Comparison of ENCODE assay signal across 2 cellular contexts in genomic region chr15:37823601-37824275, GRCh38.
TF ChIP-seq lines count a peak whose summit lies in the region.

No MANE protein-coding gene starts in this region.

TF ChIP-seq in GM23338, 12 proteins besides CTCF, POLR2A, EP300 and RAD21 (continued from another document):
- TF ChIP-seq REST (IDR thresholded peaks at IDR 0.05; ENCODE audit: unreplicated experiment) (no peak), EZH2phosphoT487 (IDR thresholded peaks at IDR 0.05; ENCODE audit: unreplicated experiment) (no peak)
TF ChIP-seq in GM23338: peak in this region for 0.

TF ChIP-seq in neural cell, 6 proteins besides CTCF, POLR2A, EP300 and RAD21 (continued from another document):
- no peak for TF ChIP-seq REST (IDR thresholded peaks at IDR 0.05; ENCODE audit: borderline replicate concordance)
- TF ChIP-seq TAF1 (IDR thresholded peaks at IDR 0.05; ENCODE audit: low read depth) = no peak
- no peak for TF ChIP-seq MXI1 (conservative IDR thresholded peaks at IDR 0.05; ENCODE audit: poor library complexity, severe bottlenecking)
- TF ChIP-seq SMC3 (conservative IDR thresholded peaks at IDR 0.05; ENCODE audit: poor library complexity) = no peak
